Comparison of ENCODE assay signal across 13 cellular contexts in the genomic region with DNA sequence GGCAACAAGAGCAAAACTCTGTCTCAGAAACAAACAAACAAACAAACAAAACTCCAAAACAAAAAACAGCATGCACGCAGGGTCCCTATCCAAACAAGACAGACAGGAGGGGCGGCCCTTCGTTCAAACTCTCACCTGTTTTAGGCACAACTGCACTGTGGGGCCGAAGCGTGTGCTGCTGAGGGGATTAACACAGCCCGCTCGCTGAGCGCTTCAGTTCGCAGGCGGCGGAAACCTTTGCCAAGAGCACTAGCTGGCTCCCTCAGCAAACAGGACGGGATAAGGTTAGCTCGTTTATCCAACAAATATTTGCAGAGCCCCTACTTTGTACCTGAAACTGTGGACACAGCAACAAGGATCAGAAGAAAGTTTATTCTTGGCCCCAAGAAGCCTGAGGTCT. TPM values are rescaled to one million over a fixed set of nuclear protein-coding genes. Genes with fewer than 3 reads are reported as not detected.
DNase-seq lines count a peak whose midpoint lies in the region; ATAC-seq and TF ChIP-seq lines count a peak whose summit lies in the region.
"Had no signal": no experiment of that assay in that cellular context is flagged by ENCODE, and none has a peak within 500 bp of the region (broad histone marks: within the 10 kb centered on the region; RNA-seq: fewer than 3 reads in every experiment).

No MANE protein-coding gene starts in this region.

- H3K4me1 ChIP-seq in left ventricle myocardium inferior (peaks cover 53% of the 10 kb centered on the region), right atrium auricular region (peaks cover 0 to 34% of the 10 kb centered on the region in 2 donors), upper lobe of right lung (no peaks in the 10 kb centered on the region)

- no peaks in the 10 kb centered on the region for H3K9me3 ChIP-seq in left ventricle myocardium inferior (replicated peaks)
- H3K9me3 ChIP-seq in right atrium auricular region = no peaks in the 10 kb centered on the region
- H3K9me3 ChIP-seq in upper lobe of right lung = no peaks in the 10 kb centered on the region

- no peak for DNase-seq in left ventricle myocardium inferior
- DNase-seq in Right ventricle myocardium superior = no peak
- peak; percentile 62 for DNase-seq in NCI-H1092 treated with DMSO at 0.1 percent for 48 hours (lab: John Stamatoyannopoulos, UW)
- DNase-seq in right atrium auricular region (ENCODE audit: low spot score) = no peak
- peak; percentile 49 for DNase-seq in upper lobe of right lung
- no peak for DNase-seq in Ammon's horn (ENCODE audit: low spot score)
- DNase-seq: CD8-positive, alpha-beta T cell; DMS79 treated with DMSO at 0.1 percent for 48 hours; MV-4-11; NCI-H1436; NCI-H510A treated with DMSO at 0.1 percent for 48 hours; NCI-H82 had no signal

- H3K4me3 ChIP-seq in left ventricle myocardium inferior (no peak overlapping the region), right atrium auricular region (no peak overlapping the region), upper lobe of right lung (no peak overlapping the region)

- H3K9me3 Mint-ChIP-seq in activated T-helper 17 cell treated with anti-CD3 and anti-CD28 coated beads, Interleukin-2, amount 50 U/mL, for 72 hours = no peaks in the 10 kb centered on the region
- H3K9me3 Mint-ChIP-seq: CD8-positive, alpha-beta T cell had no signal

- H3K4me3 Mint-ChIP-seq in activated T-helper 17 cell treated with anti-CD3 and anti-CD28 coated beads, Interleukin-2, amount 50 U/mL, for 72 hours = no peak overlapping the region
- H3K4me3 Mint-ChIP-seq: CD8-positive, alpha-beta T cell had no signal

- intact Hi-C loops in left ventricle myocardium inferior (cut with micrococcal nuclease) (no loop called here), Right ventricle myocardium superior (cut with DNase I) (loop anchor here (5.0 kb wide), 1 partner anchor 107 kb away; no protein-coding TSS in a partner anchor), upper lobe of right lung (cut with DNase I) (no loop called here)

- H3K27ac Mint-ChIP-seq in activated T-helper 17 cell treated with anti-CD3 and anti-CD28 coated beads, Interleukin-2, amount 50 U/mL, for 72 hours = no peak overlapping the region
- H3K27ac Mint-ChIP-seq: CD8-positive, alpha-beta T cell had no signal

- peaks cover 51% of the 10 kb centered on the region for H3K36me3 Mint-ChIP-seq in activated T-helper 17 cell treated with anti-CD3 and anti-CD28 coated beads, Interleukin-2, amount 50 U/mL, for 72 hours (ENCODE audit: low read depth)

- no peaks in the 10 kb centered on the region for H3K27me3 Mint-ChIP-seq in activated T-helper 17 cell treated with anti-CD3 and anti-CD28 coated beads, Interleukin-2, amount 50 U/mL, for 72 hours

- H3K27me3 ChIP-seq in left ventricle myocardium inferior (ENCODE audit: low read depth) (no peaks in the 10 kb centered on the region), right atrium auricular region (no peaks in the 10 kb centered on the region), upper lobe of right lung (no peaks in the 10 kb centered on the region)

- H3K4me1 Mint-ChIP-seq in activated T-helper 17 cell treated with anti-CD3 and anti-CD28 coated beads, Interleukin-2, amount 50 U/mL, for 72 hours = no peaks in the 10 kb centered on the region

- ATAC-seq in Right ventricle myocardium superior (ENCODE audit: poor library complexity) (no peak), upper lobe of right lung (no peak)
- ATAC-seq in activated T-helper 17 cell treated with anti-CD3 and anti-CD28 coated beads, Interleukin-2, amount 50 U/mL, for 72 hours (replicated peaks) = no peak
- ATAC-seq: CD8-positive, alpha-beta T cell had no signal

- H3K27ac ChIP-seq in left ventricle myocardium inferior (replicated peaks) (peak overlapping the region; percentile 89), right atrium auricular region (peak overlapping the region; percentile 85 to 94), upper lobe of right lung (no peak overlapping the region)

- TF ChIP-seq CTCF in left ventricle myocardium inferior (IDR thresholded peaks at IDR 0.05; ENCODE audit: borderline replicate concordance) = no peak
- no peak for TF ChIP-seq CTCF in right atrium auricular region (IDR thresholded peaks at IDR 0.05)
- TF ChIP-seq CTCF in upper lobe of right lung (IDR thresholded peaks at IDR 0.05) = no peak

- peaks cover 57% of the 10 kb centered on the region for H3K36me3 ChIP-seq in left ventricle myocardium inferior
- peaks cover 23% of the 10 kb centered on the region for H3K36me3 ChIP-seq in right atrium auricular region
- H3K36me3 ChIP-seq in upper lobe of right lung = peaks cover 49% of the 10 kb centered on the region

RNA-seq across cellular contexts. Expression of a gene that starts 1.6 kb away (rescaled TPM):
- 484 TPM for total RNA-seq in left ventricle myocardium inferior
- total RNA-seq in Right ventricle myocardium superior = 506 TPM
- total RNA-seq in right atrium auricular region = 100 to 1,000 TPM; 222 to 329 TPM
- total RNA-seq in upper lobe of right lung = 1.9 TPM
- under 1 TPM; 0.40 to 0.69 TPM for total RNA-seq in activated T-helper 17 cell treated with anti-CD3 and anti-CD28 coated beads, Interleukin-2, amount 50 U/mL, for 72 hours

RNA-seq across cellular contexts. Expression of a gene that starts 35.6 kb away (rescaled TPM):
- total RNA-seq in left ventricle myocardium inferior (196 TPM), Right ventricle myocardium superior (196 TPM), right atrium auricular region (10 to 100 TPM; 45.3 to 65.5 TPM), upper lobe of right lung (24.6 TPM)
- total RNA-seq in activated T-helper 17 cell treated with anti-CD3 and anti-CD28 coated beads, Interleukin-2, amount 50 U/mL, for 72 hours = 10 to 100 TPM; 18.5 to 24.4 TPM

Comparison
In these comparisons a context has a peak if more than half of its experiments do, and no peak if none do; other contexts are left out.
1. DNase-seq: peak in NCI-H1092 treated with DMSO at 0.1 percent for 48 hours (single experiment) and upper lobe of right lung (single experiment); none in left ventricle myocardium inferior (single experiment), Right ventricle myocardium superior (single experiment), right atrium auricular region (single experiment) and Ammon's horn (single experiment).
2. RNA of a gene that starts 1.6 kb away (total RNA-seq): 506 TPM in Right ventricle myocardium superior (single experiment), 484 TPM in left ventricle myocardium inferior (single experiment) and 222 to 329 TPM in right atrium auricular region; 1.9 TPM in upper lobe of right lung (single experiment) and 0.40 to 0.69 TPM in activated T-helper 17 cell treated with anti-CD3 and anti-CD28 coated beads, Interleukin-2, amount 50 U/mL, for 72 hours; every median in the first group is over 10 times any median in the second.